16 cellular contexts compared by ENCODE assay signal in the genomic region with DNA sequence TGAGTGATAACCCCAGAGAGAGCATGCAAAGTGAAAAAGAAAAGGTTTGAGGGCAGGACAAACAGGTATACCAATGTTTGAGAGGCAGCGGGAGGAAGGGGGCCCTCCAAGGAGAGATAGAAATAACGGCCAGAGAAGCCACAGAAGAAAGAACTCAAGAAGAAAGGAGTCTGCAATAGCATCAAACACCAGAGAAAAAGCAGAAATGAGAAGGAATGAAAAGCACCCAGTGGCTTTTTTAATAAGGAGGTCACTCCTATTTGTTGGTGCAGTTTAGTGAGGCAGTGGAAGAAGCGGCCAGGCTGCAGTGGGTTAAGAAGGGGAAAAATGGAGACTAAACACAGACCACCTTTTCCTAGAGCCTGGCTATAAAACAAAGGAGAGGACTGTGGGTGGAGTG.
"Had no signal": no experiment of that assay in that cellular context is flagged by ENCODE, and none has a peak within 500 bp of the region (broad histone marks: within the 10 kb centered on the region; RNA-seq: fewer than 3 reads in every experiment).

No MANE protein-coding gene starts in this region.

- H3K4me3 Mint-ChIP-seq: activated B cell treated with CpG ODN at 0.5 μM for 24 hours; activated CD4-positive, alpha-beta T cell treated with anti-CD3 and anti-CD28 coated beads, Interleukin-2, amount 10 ng/mL, durations not matched to agents 7 days and 5 days; activated naive CD8-positive, alpha-beta T cell; activated T-cell treated with anti-CD3 and anti-CD28 coated beads, Interleukin-2, amount 50 U/mL, for 24 hours; naive thymus-derived CD4-positive, alpha-beta T cell; T-helper 17 cell had no signal

- H3K27ac Mint-ChIP-seq: activated B cell treated with CpG ODN at 0.5 μM for 24 hours; activated CD4-positive, alpha-beta T cell treated with anti-CD3 and anti-CD28 coated beads, Interleukin-2, amount 10 ng/mL, durations not matched to agents 7 days and 5 days; activated naive CD8-positive, alpha-beta T cell; activated T-cell treated with anti-CD3 and anti-CD28 coated beads, Interleukin-2, amount 50 U/mL, for 24 hours; T-helper 17 cell had no signal

- DNase-seq: activated B cell treated with CpG ODN at 0.5 μM for 24 hours; activated CD4-positive, alpha-beta T cell treated with anti-CD3 and anti-CD28 coated beads, Interleukin-2, amount 10 ng/mL, durations not matched to agents 7 days and 5 days; activated effector memory CD4-positive, alpha-beta T cell treated with Interleukin-2 at 50 U/mL for 16 hours; activated T-cell treated with anti-CD3 and anti-CD28 coated beads, Interleukin-2, amount 50 U/mL, for 24 hours; effector CD4-positive, alpha-beta T cell; foreskin melanocyte; head of caudate nucleus; left cardiac atrium; naive thymus-derived CD4-positive, alpha-beta T cell; nucleus accumbens; right cardiac atrium; T-helper 17 cell; tibial artery had no signal

- H3K9me3 ChIP-seq: tibial artery had no signal

- H3K9me3 Mint-ChIP-seq: activated B cell treated with CpG ODN at 0.5 μM for 24 hours; activated CD4-positive, alpha-beta T cell treated with anti-CD3 and anti-CD28 coated beads, Interleukin-2, amount 10 ng/mL, durations not matched to agents 7 days and 5 days; activated T-cell treated with anti-CD3 and anti-CD28 coated beads, Interleukin-2, amount 50 U/mL, for 24 hours; naive thymus-derived CD4-positive, alpha-beta T cell had no signal

- ATAC-seq: left cardiac atrium; naive thymus-derived CD4-positive, alpha-beta T cell; right cardiac atrium; T-helper 17 cell had no signal

- H3K4me3 ChIP-seq: lung, smooth muscle cell, tibial artery had no signal

- H3K27me3 ChIP-seq: tibial artery had no signal

- H3K27ac ChIP-seq: tibial artery had no signal

- H3K27me3 Mint-ChIP-seq: activated B cell treated with CpG ODN at 0.5 μM for 24 hours; activated CD4-positive, alpha-beta T cell treated with anti-CD3 and anti-CD28 coated beads, Interleukin-2, amount 10 ng/mL, durations not matched to agents 7 days and 5 days; activated naive CD8-positive, alpha-beta T cell; activated T-cell treated with anti-CD3 and anti-CD28 coated beads, Interleukin-2, amount 50 U/mL, for 24 hours; T-helper 17 cell had no signal

- H3K36me3 ChIP-seq: tibial artery had no signal
